In genomic region chr18:51921862-51922261, GRCh38 we compare ENCODE assay signal across 6 cellular contexts.
"Had no signal": no experiment of that assay in that cellular context is flagged by ENCODE, and none has a peak within 500 bp of the region (broad histone marks: within the 10 kb centered on the region; RNA-seq: fewer than 3 reads in every experiment).

No MANE protein-coding gene starts in this region.

- H3K27ac ChIP-seq: HL-60 had no signal

- H3K4me3 ChIP-seq: GM23338, K562 had no signal

- DNase-seq: H9, HCEC 1CT, IMR-90 had no signal
